ENCODE assay signal across 8 cellular contexts in the genomic region with DNA sequence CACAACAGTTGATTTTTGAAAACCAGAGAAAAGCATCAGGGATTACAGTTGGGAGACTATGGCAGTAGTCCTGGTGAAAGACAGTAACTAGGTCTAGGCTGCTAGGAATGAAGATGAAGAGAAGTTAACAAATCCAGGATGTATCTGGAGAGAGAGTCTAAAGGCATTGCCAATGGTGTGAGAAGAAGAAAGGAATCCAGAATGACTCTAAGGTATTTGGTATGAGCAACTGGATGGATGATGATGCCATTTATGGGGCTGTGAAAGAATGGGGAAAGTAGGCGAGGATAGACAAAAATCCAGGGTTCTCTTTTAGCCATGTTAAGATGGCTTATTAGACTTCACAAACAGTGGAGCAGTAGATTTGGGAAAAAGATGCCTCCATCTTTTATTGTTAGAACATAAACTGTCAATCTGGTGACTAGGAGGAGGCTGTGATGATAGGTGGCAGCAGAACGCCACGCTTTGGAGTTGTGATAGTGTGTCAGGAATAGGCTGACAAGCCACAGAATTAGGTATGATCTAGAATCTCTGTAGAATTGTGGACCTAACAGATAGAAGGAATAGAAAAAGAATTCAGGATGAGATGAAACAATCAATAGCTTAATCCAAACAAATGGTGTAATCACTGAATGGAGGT. TPM values are rescaled to one million over a fixed set of nuclear protein-coding genes. Genes with fewer than 3 reads are reported as not detected.
DNase-seq lines count a peak whose midpoint lies in the region; ATAC-seq and TF ChIP-seq lines count a peak whose summit lies in the region.

No MANE protein-coding gene starts in this region.

- H2AFZ ChIP-seq in SK-N-SH (ENCODE audit: low read depth): no peak overlapping the region

- no peaks in the 10 kb centered on the region for H3K36me3 Mint-ChIP-seq in activated naive CD8-positive, alpha-beta T cell treated with anti-CD3 and anti-CD28 coated beads for 36 hours

- no peaks in the 10 kb centered on the region for H3K27me3 Mint-ChIP-seq in activated naive CD8-positive, alpha-beta T cell treated with anti-CD3 and anti-CD28 coated beads for 36 hours

- 94% methylated on average over 3 of the region's 3 CpGs for WGBS in SK-N-SH (ENCODE audit: low lambda C conversion rate)

- CTCF ChIA-PET in SK-N-SH (lab: Yijun Ruan, JAX): interaction anchor here (0.6 to 0.8 kb wide), 2 partner anchors 353 to 590 kb away, joined by 3 read pairs; no protein-coding TSS in a partner anchor

- ATAC-seq in SK-N-SH treated with all-trans-retinoic acid at 6 μM for 48 hours: no peak
- no peak for ATAC-seq in HG03432 (IDR thresholded peaks at IDR 0.05; ENCODE audit: unreplicated experiment)

- H3K4me1 Mint-ChIP-seq in activated naive CD8-positive, alpha-beta T cell treated with anti-CD3 and anti-CD28 coated beads for 36 hours: no peaks in the 10 kb centered on the region

- no peak for TF ChIP-seq EP300 in SK-N-SH (IDR thresholded peaks at IDR 0.05; ENCODE audit: borderline replicate concordance in 1 of 2, low read depth in 1 of 2, low read length in 1 of 2)

- no peak overlapping the region for H3K4me3 Mint-ChIP-seq in activated naive CD8-positive, alpha-beta T cell treated with anti-CD3 and anti-CD28 coated beads for 36 hours

- no peaks in the 10 kb centered on the region for H3K9me3 Mint-ChIP-seq in activated naive CD8-positive, alpha-beta T cell treated with anti-CD3 and anti-CD28 coated beads for 36 hours

- H3K27ac Mint-ChIP-seq in activated naive CD8-positive, alpha-beta T cell treated with anti-CD3 and anti-CD28 coated beads for 36 hours: no peak overlapping the region

- no peaks in the 10 kb centered on the region for H3K4me1 ChIP-seq in SK-N-SH (ENCODE audit: control insufficient read depth in 1 of 2, insufficient read depth in 2 of 2, low read depth in 1 of 2, low read length in 1 of 2)
- H3K4me1 ChIP-seq in tibial artery: no peaks in the 10 kb centered on the region

- no peaks in the 10 kb centered on the region for H3K9me3 ChIP-seq in SK-N-SH
- H3K9me3 ChIP-seq in tibial artery: no peaks in the 10 kb centered on the region

- POLR2A ChIA-PET in SK-N-SH (lab: Yijun Ruan, JAX): no interaction called here

- H3K79me2 ChIP-seq in SK-N-SH (ENCODE audit: insufficient read depth): no peaks in the 10 kb centered on the region

- intact Hi-C loops in tibial artery (cut with DNase I; ENCODE audit: low total_unique reads): no loop called here

- H3K27ac ChIP-seq in SK-N-SH (ENCODE audit: low read depth in 2 of 2, low read length in 1 of 2) (no peak overlapping the region), tibial artery (peak overlapping the region; percentile 15 to 22)

- peak; percentile 60 for TF ChIP-seq RAD21 in SK-N-SH (IDR thresholded peaks at IDR 0.05; ENCODE audit: low read length)

- no peak overlapping the region for H3K9ac ChIP-seq in SK-N-SH

- no peaks in the 10 kb centered on the region for H3K27me3 ChIP-seq in SK-N-SH (ENCODE audit: insufficient read depth)
- no peaks in the 10 kb centered on the region for H3K27me3 ChIP-seq in tibial artery

- H3K4me3 ChIP-seq in SK-N-SH (ENCODE audit: low read depth in 2 of 2, low read length in 1 of 2): no peak overlapping the region
- no peak overlapping the region for H3K4me3 ChIP-seq in tibial artery

- no peaks in the 10 kb centered on the region for H4K20me1 ChIP-seq in SK-N-SH (ENCODE audit: insufficient read depth)

- H3K9me2 ChIP-seq in SK-N-SH: no peaks in the 10 kb centered on the region

- H3K4me2 ChIP-seq in SK-N-SH: no peak overlapping the region

- DNase-seq in SK-N-SH (peak; percentile 41), NCI-H526 treated with DMSO at 0.1 percent for 48 hours (lab: John Stamatoyannopoulos, UW) (peak; percentile 5), medulla oblongata (ENCODE audit: extremely low spot score) (peak; percentile 47), tibial artery (peak in 1 of 2 donors; percentile 51), retina (no peak)
- peak; percentile 16 for DNase-seq in activated naive CD8-positive, alpha-beta T cell treated with anti-CD3 and anti-CD28 coated beads for 36 hours

- H3K36me3 ChIP-seq in SK-N-SH (replicated peaks in 1 of 2; ENCODE audit: control insufficient read depth in 1 of 2, insufficient read depth in 2 of 2, low read length in 1 of 2) (no peaks in the 10 kb centered on the region), tibial artery (no peaks in the 10 kb centered on the region)

- peaks cover 1% of the 10 kb centered on the region for H3F3A ChIP-seq in SK-N-SH (replicated peaks; ENCODE audit: insufficient read depth)

- TF ChIP-seq CTCF in SK-N-SH (IDR thresholded peaks at IDR 0.05): no peak
- TF ChIP-seq CTCF in tibial artery (IDR thresholded peaks at IDR 0.05): peak; percentile 27 to 36

TF ChIP-seq in SK-N-SH, 30 proteins besides CTCF, POLR2A, EP300 and RAD21:
- no peak for TF ChIP-seq TCF12 (IDR thresholded peaks at IDR 0.05)
- TF ChIP-seq, protein P1, sequence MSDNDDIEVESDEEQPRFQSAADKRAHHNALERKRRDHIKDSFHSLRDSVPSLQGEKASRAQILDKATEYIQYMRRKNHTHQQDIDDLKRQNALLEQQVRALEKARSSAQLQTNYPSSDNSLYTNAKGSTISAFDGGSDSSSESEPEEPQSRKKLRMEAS (IDR thresholded peaks at IDR 0.05; ENCODE audit: low read depth): no peak
- no peak for TF ChIP-seq GATA2 (CRISPR knock-in tag; IDR thresholded peaks at IDR 0.05)
- no peak for TF ChIP-seq FOXJ3 (CRISPR knock-in tag; IDR thresholded peaks at IDR 0.05)
- TF ChIP-seq, protein P2, sequence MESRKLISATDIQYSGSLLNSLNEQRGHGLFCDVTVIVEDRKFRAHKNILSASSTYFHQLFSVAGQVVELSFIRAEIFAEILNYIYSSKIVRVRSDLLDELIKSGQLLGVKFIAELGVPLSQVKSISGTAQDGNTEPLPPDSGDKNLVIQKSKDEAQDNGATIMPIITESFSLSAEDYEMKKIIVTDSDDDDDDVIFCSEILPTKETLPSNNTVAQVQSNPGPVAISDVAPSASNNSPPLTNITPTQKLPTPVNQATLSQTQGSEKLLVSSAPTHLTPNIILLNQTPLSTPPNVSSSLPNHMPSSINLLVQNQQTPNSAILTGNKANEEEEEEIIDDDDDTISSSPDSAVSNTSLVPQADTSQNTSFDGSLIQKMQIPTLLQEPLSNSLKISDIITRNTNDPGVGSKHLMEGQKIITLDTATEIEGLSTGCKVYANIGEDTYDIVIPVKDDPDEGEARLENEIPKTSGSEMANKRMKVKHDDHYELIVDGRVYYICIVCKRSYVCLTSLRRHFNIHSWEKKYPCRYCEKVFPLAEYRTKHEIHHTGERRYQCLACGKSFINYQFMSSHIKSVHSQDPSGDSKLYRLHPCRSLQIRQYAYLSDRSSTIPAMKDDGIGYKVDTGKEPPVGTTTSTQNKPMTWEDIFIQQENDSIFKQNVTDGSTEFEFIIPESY (IDR thresholded peaks at IDR 0.05; ENCODE audit: borderline replicate concordance, low read depth): no peak
- no peak for TF ChIP-seq RCOR1 (IDR thresholded peaks at IDR 0.05; ENCODE audit: low read length)
- no peak for TF ChIP-seq FOXM1 (IDR thresholded peaks at IDR 0.05; ENCODE audit: low read depth)
- TF ChIP-seq GABPA (IDR thresholded peaks at IDR 0.05; ENCODE audit: low read depth): no peak

TF ChIP-seq in SK-N-SH treated with all-trans-retinoic acid at 6 μM for 48 hours, 23 proteins besides CTCF, POLR2A, EP300 and RAD21:
- TF ChIP-seq PPARA (CRISPR knock-in tag; IDR thresholded peaks at IDR 0.05; ENCODE audit: borderline replicate concordance) (no peak), CSDC2 (CRISPR knock-in tag; IDR thresholded peaks at IDR 0.05) (no peak), ESRRG (CRISPR knock-in tag; IDR thresholded peaks at IDR 0.05) (no peak), ZFP30 (CRISPR knock-in tag; IDR thresholded peaks at IDR 0.05) (no peak), GLIS3 (CRISPR knock-in tag; IDR thresholded peaks at IDR 0.05) (no peak)
- TF ChIP-seq, protein P3, sequence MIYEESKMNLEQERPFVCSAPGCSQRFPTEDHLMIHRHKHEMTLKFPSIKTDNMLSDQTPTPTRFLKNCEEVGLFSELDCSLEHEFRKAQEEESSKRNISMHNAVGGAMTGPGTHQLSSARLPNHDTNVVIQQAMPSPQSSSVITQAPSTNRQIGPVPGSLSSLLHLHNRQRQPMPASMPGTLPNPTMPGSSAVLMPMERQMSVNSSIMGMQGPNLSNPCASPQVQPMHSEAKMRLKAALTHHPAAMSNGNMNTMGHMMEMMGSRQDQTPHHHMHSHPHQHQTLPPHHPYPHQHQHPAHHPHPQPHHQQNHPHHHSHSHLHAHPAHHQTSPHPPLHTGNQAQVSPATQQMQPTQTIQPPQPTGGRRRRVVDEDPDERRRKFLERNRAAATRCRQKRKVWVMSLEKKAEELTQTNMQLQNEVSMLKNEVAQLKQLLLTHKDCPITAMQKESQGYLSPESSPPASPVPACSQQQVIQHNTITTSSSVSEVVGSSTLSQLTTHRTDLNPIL (CRISPR knock-in tag; IDR thresholded peaks at IDR 0.05; ENCODE audit: low read depth): no peak
- TF ChIP-seq, protein P4, sequence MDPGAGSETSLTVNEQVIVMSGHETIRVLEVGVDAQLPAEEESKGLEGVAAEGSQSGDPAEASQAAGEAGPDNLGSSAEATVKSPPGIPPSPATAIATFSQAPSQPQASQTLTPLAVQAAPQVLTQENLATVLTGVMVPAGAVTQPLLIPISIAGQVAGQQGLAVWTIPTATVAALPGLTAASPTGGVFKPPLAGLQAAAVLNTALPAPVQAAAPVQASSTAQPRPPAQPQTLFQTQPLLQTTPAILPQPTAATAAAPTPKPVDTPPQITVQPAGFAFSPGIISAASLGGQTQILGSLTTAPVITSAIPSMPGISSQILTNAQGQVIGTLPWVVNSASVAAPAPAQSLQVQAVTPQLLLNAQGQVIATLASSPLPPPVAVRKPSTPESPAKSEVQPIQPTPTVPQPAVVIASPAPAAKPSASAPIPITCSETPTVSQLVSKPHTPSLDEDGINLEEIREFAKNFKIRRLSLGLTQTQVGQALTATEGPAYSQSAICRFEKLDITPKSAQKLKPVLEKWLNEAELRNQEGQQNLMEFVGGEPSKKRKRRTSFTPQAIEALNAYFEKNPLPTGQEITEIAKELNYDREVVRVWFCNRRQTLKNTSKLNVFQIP (CRISPR knock-in tag; IDR thresholded peaks at IDR 0.05; ENCODE audit: borderline replicate concordance, low read depth): no peak

RNA-seq across cellular contexts. Expression of a gene that starts 27.3 kb away (rescaled TPM):
- polyA plus RNA-seq in SK-N-SH (2012; rRNA removed): 9.1 and 10.9 TPM in 2 replicates
- polyA plus RNA-seq in SK-N-SH (2012; cell fraction: cytosol; rRNA removed): 9.6 and 11.1 TPM in 2 replicates
- 13.7 and 18.1 TPM in 2 replicates for polyA plus RNA-seq in SK-N-SH (2012; cell fraction: nucleus; rRNA removed)
- total RNA-seq in activated naive CD8-positive, alpha-beta T cell treated with anti-CD3 and anti-CD28 coated beads for 36 hours: 10 to 100 TPM; 29.7 to 31.5 TPM

Comparison
In these comparisons a context has a peak if more than half of its experiments do, and no peak if none do; other contexts are left out.
1. H3K27ac ChIP-seq: peak in tibial artery (2 of 2); none in SK-N-SH (0 of 2).